23 cellular contexts compared by ENCODE assay signal in the genomic region with DNA sequence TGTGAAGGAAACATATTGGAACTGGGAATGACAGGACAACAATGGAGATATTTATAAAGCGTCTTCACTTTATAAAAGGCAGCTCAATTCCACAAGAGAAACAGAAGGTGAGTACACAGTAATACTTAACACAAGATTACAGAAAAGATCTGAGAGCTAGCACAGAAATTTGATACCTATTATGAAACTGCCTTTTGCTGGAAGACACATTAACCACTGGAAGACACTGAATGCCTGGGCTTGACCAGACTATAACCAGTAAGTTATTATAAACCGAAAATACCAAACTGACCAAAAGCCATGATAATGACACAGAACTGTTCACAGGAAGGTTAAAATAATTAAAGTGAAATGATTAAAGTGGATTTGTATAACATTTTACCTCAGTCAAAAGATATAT.
DNase-seq lines count a peak whose midpoint lies in the region; ATAC-seq, FAIRE-seq and TF ChIP-seq lines count a peak whose summit lies in the region.
"Had no signal": no experiment of that assay in that cellular context is flagged by ENCODE, and none has a peak within 500 bp of the region (broad histone marks: within the 10 kb centered on the region; RNA-seq: fewer than 3 reads in every experiment).

No MANE protein-coding gene starts in this region.

- no peak overlapping the region for H3K27ac Mint-ChIP-seq in Caco-2 (ENCODE audit: unreplicated experiment)
- H3K27ac Mint-ChIP-seq: activated CD4-positive, alpha-beta T cell treated with anti-CD3 and anti-CD28 coated beads for 36 hours; activated naive CD8-positive, alpha-beta T cell treated with anti-CD3 and anti-CD28 coated beads for 36 hours; activated T-helper 1 cell treated with anti-CD3 and anti-CD28 coated beads, Interleukin-12 subunit alpha, Interleukin-12 subunit beta, Interleukin-2, Interleukin-4 antibody, amounts not matched to agents 30 ng/mL and 10 ng/mL and 1 ng/mL, durations not matched to agents 14 hours and 24 hours and 36 hours; B cell; IgD-negative memory B cell; naive B cell had no signal

- no TSS peak for BruUV-seq in PC-3 (replicated peaks; lab: Mats Ljungman, UMichigan)
- BruUV-seq in Caco-2 (replicated peaks; lab: Mats Ljungman, UMichigan): no TSS peak

- ATAC-seq in PC-3: peak; percentile 33; the same call in 1 of the 2 replicates
- ATAC-seq: activated CD4-positive, alpha-beta T cell treated with anti-CD3 and anti-CD28 coated beads for 36 hours; sciatic nerve had no signal

- no peaks in the 10 kb centered on the region for H3K27me3 ChIP-seq in PC-3 (ENCODE audit: low read length)
- H3K27me3 ChIP-seq in fibroblast of lung (ENCODE audit: control insufficient read depth, insufficient read depth, low read length): no peaks in the 10 kb centered on the region
- H3K27me3 ChIP-seq in Caco-2 (replicated peaks; ENCODE audit: control insufficient read depth, insufficient read depth, low read length): no peaks in the 10 kb centered on the region
- no peaks in the 10 kb centered on the region for H3K27me3 ChIP-seq in colonic mucosa
- H3K27me3 ChIP-seq: hepatocyte, ovary had no signal

- H3K36me3 Mint-ChIP-seq in Caco-2 (ENCODE audit: insufficient read depth, unreplicated experiment): no peaks in the 10 kb centered on the region
- H3K36me3 Mint-ChIP-seq: activated naive CD8-positive, alpha-beta T cell treated with anti-CD3 and anti-CD28 coated beads for 36 hours; IgD-negative memory B cell; naive B cell had no signal

- no peak for TF ChIP-seq CTCF in PC-3 (conservative IDR thresholded peaks at IDR 0.05; ENCODE audit: low read depth, low read length)
- no peak for TF ChIP-seq CTCF in fibroblast of lung (conservative IDR thresholded peaks at IDR 0.05 in 1 of 2, IDR thresholded peaks at IDR 0.05 in 1 of 2; ENCODE audit: low read depth in 1 of 2, low read length in 2 of 2)
- TF ChIP-seq CTCF in GM20000 (IDR thresholded peaks at IDR 0.05; ENCODE audit: extremely low read depth, missing control alignments): no peak
- TF ChIP-seq CTCF in Caco-2 (IDR thresholded peaks at IDR 0.05; ENCODE audit: insufficient read depth in 1 of 2, low read depth in 1 of 2, low read length in 1 of 2, severe bottlenecking in 1 of 2, unreplicated experiment in 1 of 2): no peak
- TF ChIP-seq CTCF in colonic mucosa (IDR thresholded peaks at IDR 0.05): no peak

- H3K9me3 Mint-ChIP-seq in Caco-2 (ENCODE audit: unreplicated experiment): no peaks in the 10 kb centered on the region
- H3K9me3 Mint-ChIP-seq: activated naive CD8-positive, alpha-beta T cell treated with anti-CD3 and anti-CD28 coated beads for 36 hours; activated T-helper 1 cell treated with anti-CD3 and anti-CD28 coated beads, Interleukin-12 subunit alpha, Interleukin-12 subunit beta, Interleukin-2, Interleukin-4 antibody, amounts not matched to agents 30 ng/mL and 10 ng/mL and 1 ng/mL, durations not matched to agents 14 hours and 24 hours and 36 hours had no signal

- no peak overlapping the region for H2AFZ ChIP-seq in PC-3 (ENCODE audit: low read length)
- no peak overlapping the region for H2AFZ ChIP-seq in fibroblast of lung (ENCODE audit: low read length)
- H2AFZ ChIP-seq: hepatocyte had no signal

- H3K9me2 ChIP-seq in PC-3 (replicated peaks; ENCODE audit: low read length): no peaks in the 10 kb centered on the region

- H3K4me3 ChIP-seq in PC-3 (ENCODE audit: low read length) (no peak overlapping the region), fibroblast of lung (replicated peaks in 1 of 4; ENCODE audit: control extremely low read depth in 1 of 4, insufficient read depth in 1 of 4, low read depth in 3 of 4, low read length in 4 of 4) (no peak overlapping the region), Caco-2 (ENCODE audit: low read depth, low read length) (no peak overlapping the region), colonic mucosa (no peak overlapping the region)
- H3K4me3 ChIP-seq: hepatocyte, ovary had no signal

- H3K27me3 Mint-ChIP-seq in Caco-2 (ENCODE audit: insufficient read depth, unreplicated experiment): no peaks in the 10 kb centered on the region
- H3K27me3 Mint-ChIP-seq: activated CD4-positive, alpha-beta T cell treated with anti-CD3 and anti-CD28 coated beads for 36 hours; activated naive CD8-positive, alpha-beta T cell treated with anti-CD3 and anti-CD28 coated beads for 36 hours; B cell; IgD-negative memory B cell had no signal

- H3K9me3 ChIP-seq in PC-3 (ENCODE audit: low read length) (no peaks in the 10 kb centered on the region), fibroblast of lung (ENCODE audit: control insufficient read depth, insufficient read depth, low read depth, low read length) (no peaks in the 10 kb centered on the region), Caco-2 (no peaks in the 10 kb centered on the region), colonic mucosa (no peaks in the 10 kb centered on the region)
- H3K9me3 ChIP-seq: ovary had no signal

- no peaks in the 10 kb centered on the region for H3K36me3 ChIP-seq in PC-3 (ENCODE audit: low read depth, low read length)
- no peaks in the 10 kb centered on the region for H3K36me3 ChIP-seq in fibroblast of lung (ENCODE audit: control insufficient read depth, insufficient read depth, low read length)
- H3K36me3 ChIP-seq in Caco-2 (ENCODE audit: control insufficient read depth, insufficient read depth, low read length): no peaks in the 10 kb centered on the region
- no peaks in the 10 kb centered on the region for H3K36me3 ChIP-seq in colonic mucosa
- H3K36me3 ChIP-seq: ovary had no signal

- no peak overlapping the region for H3K4me3 Mint-ChIP-seq in Caco-2 (ENCODE audit: unreplicated experiment)
- H3K4me3 Mint-ChIP-seq: activated CD4-positive, alpha-beta T cell treated with anti-CD3 and anti-CD28 coated beads for 36 hours; activated naive CD8-positive, alpha-beta T cell treated with anti-CD3 and anti-CD28 coated beads for 36 hours; activated T-helper 1 cell treated with anti-CD3 and anti-CD28 coated beads, Interleukin-12 subunit alpha, Interleukin-12 subunit beta, Interleukin-2, Interleukin-4 antibody, amounts not matched to agents 30 ng/mL and 10 ng/mL and 1 ng/mL, durations not matched to agents 14 hours and 24 hours and 36 hours; B cell; IgD-negative memory B cell; naive B cell had no signal

- no peak for FAIRE-seq in HTR-8/SVneo (lab: Jason Lieb, UNC)
- FAIRE-seq in GM19239 (lab: Jason Lieb, UNC): no peak
- FAIRE-seq: D721Med had no signal

- no peaks in the 10 kb centered on the region for H3K4me1 Mint-ChIP-seq in Caco-2 (ENCODE audit: low read depth, unreplicated experiment)
- H3K4me1 Mint-ChIP-seq: activated CD4-positive, alpha-beta T cell treated with anti-CD3 and anti-CD28 coated beads for 36 hours; activated naive CD8-positive, alpha-beta T cell treated with anti-CD3 and anti-CD28 coated beads for 36 hours; B cell; IgD-negative memory B cell; naive B cell had no signal

- POLR2A ChIA-PET in PC-3 (lab: Charles Lee; ENCODE audit: unreplicated experiment) (interaction anchor here (0.5 kb wide), 1 partner anchor 102 kb away, joined by 4 read pairs; no protein-coding TSS in a partner anchor), Caco-2 (lab: Charles Lee) (no interaction called here)

- CTCF ChIA-PET in PC-3 (lab: Charles Lee) (no interaction called here), Caco-2 (lab: Charles Lee) (no interaction called here)

- no peak overlapping the region for H3K9ac ChIP-seq in PC-3 (ENCODE audit: low read length)
- H3K9ac ChIP-seq in fibroblast of lung (ENCODE audit: insufficient read depth, low read length): no peak overlapping the region
- H3K9ac ChIP-seq in colonic mucosa (ENCODE audit: low read depth in 2 of 2, low read length in 2 of 2): no peak overlapping the region

- H3K27ac ChIP-seq in PC-3 (ENCODE audit: low read length) (no peak overlapping the region), fibroblast of lung (ENCODE audit: insufficient read depth, low read length) (no peak overlapping the region), colonic mucosa (no peak overlapping the region)
- H3K27ac ChIP-seq: hepatocyte, ovary had no signal

- intact Hi-C loops in PC-3 (cut with micrococcal nuclease): no loop called here
- intact Hi-C loops in Caco-2 (cut with micrococcal nuclease; ENCODE audit: unreplicated experiment): no loop called here
- intact Hi-C loops in colonic mucosa (cut with DNase I): no loop called here

- DNase-seq in HTR-8/SVneo (ENCODE audit: insufficient read length, low spot score): peak; percentile 13
- no peak for DNase-seq in PC-3
- DNase-seq in fibroblast of lung (ENCODE audit: low read depth in 2 of 2): peak; percentile 56 to 72
- peak; percentile 84 for DNase-seq in renal cortical epithelial cell (ENCODE audit: low read depth)
- DNase-seq in GM20000 (ENCODE audit: low spot score): no peak
- DNase-seq in Caco-2: no peak
- DNase-seq in GM19239 (ENCODE audit: insufficient read length, low spot score): no peak
- DNase-seq in colonic mucosa: no peak
- DNase-seq: activated CD4-positive, alpha-beta T cell treated with anti-CD3 and anti-CD28 coated beads for 36 hours; activated naive CD8-positive, alpha-beta T cell treated with anti-CD3 and anti-CD28 coated beads for 36 hours; effector CD8-positive, alpha-beta T cell; islet precursor cell; naive B cell; NCI-H1694; ovary; stimulated activated naive CD4-positive, alpha-beta T cell treated with Interleukin-2 at 50 U/mL for 16 hours; trophoblast cell had no signal

- no peaks in the 10 kb centered on the region for H3K4me1 ChIP-seq in PC-3 (ENCODE audit: insufficient read depth, low read length)
- H3K4me1 ChIP-seq in fibroblast of lung (ENCODE audit: control insufficient read depth, extremely low read depth, insufficient read depth, low read length): no peaks in the 10 kb centered on the region
- H3K4me1 ChIP-seq in Caco-2: no peaks in the 10 kb centered on the region
- no peaks in the 10 kb centered on the region for H3K4me1 ChIP-seq in colonic mucosa

- no peaks in the 10 kb centered on the region for H3F3A ChIP-seq in PC-3 (ENCODE audit: low read length, unreplicated experiment)

- H3K4me2 ChIP-seq in PC-3 (ENCODE audit: low read length) (no peak overlapping the region), fibroblast of lung (ENCODE audit: extremely low read depth, insufficient read depth, low read length) (no peak overlapping the region)
- H3K4me2 ChIP-seq: hepatocyte had no signal

- H4K20me1 ChIP-seq in PC-3 (ENCODE audit: low read length) (no peaks in the 10 kb centered on the region), fibroblast of lung (ENCODE audit: control insufficient read depth, extremely low read depth, insufficient read depth, low read length) (no peaks in the 10 kb centered on the region)

- H3K79me2 ChIP-seq in PC-3 (ENCODE audit: low read length) (no peaks in the 10 kb centered on the region), fibroblast of lung (ENCODE audit: control insufficient read depth, insufficient read depth, low read length) (no peaks in the 10 kb centered on the region)
- H3K79me2 ChIP-seq: hepatocyte had no signal

Comparison
In these comparisons a context has a peak if more than half of its experiments do, and no peak if none do; other contexts are left out.
1. DNase-seq: peak in HTR-8/SVneo (single experiment), fibroblast of lung (2 of 2) and renal cortical epithelial cell (single experiment); none in PC-3 (single experiment), GM20000 (single experiment), Caco-2 (0 of 2), GM19239 (single experiment) and colonic mucosa (single experiment).